Comparison of ENCODE assay signal across 21 cellular contexts in genomic region chr22:17400305-17400704, GRCh38. TPM values are rescaled to one million over a fixed set of nuclear protein-coding genes. Genes with fewer than 3 reads are reported as not detected.
A peak's percentile ranks its signal among the peaks of the same experiment; 100 is the strongest.
DNase-seq lines count a peak whose midpoint lies in the region; ATAC-seq and TF ChIP-seq lines count a peak whose summit lies in the region.
"Had no signal": no experiment of that assay in that cellular context is flagged by ENCODE, and none has a peak within 500 bp of the region (broad histone marks: within the 10 kb centered on the region; RNA-seq: fewer than 3 reads in every experiment).

No MANE protein-coding gene starts in this region.

- intact Hi-C loops in heart right ventricle (cut with DNase I) = no loop called here
- intact Hi-C loops in transverse colon (cut with DNase I; ENCODE audit: low total_unique reads) = no loop called here

- TF ChIP-seq CTCF in cardiac muscle cell (IDR thresholded peaks at IDR 0.05; ENCODE audit: low read depth, low read length) = no peak
- TF ChIP-seq CTCF in heart right ventricle (IDR thresholded peaks at IDR 0.05) = no peak
- TF ChIP-seq CTCF in brain (conservative IDR thresholded peaks at IDR 0.05) = no peak
- no peak for TF ChIP-seq CTCF in transverse colon (IDR thresholded peaks at IDR 0.05)

- H3K36me3 ChIP-seq in cardiac muscle cell = no peaks in the 10 kb centered on the region
- no peaks in the 10 kb centered on the region for H3K36me3 ChIP-seq in heart right ventricle
- no peaks in the 10 kb centered on the region for H3K36me3 ChIP-seq in transverse colon
- H3K36me3 ChIP-seq: SJCRH30 had no signal

- no peak overlapping the region for H3K4me3 ChIP-seq in cardiac muscle cell
- H3K4me3 ChIP-seq in heart right ventricle = no peak overlapping the region
- H3K4me3 ChIP-seq in transverse colon = no peak overlapping the region
- H3K4me3 ChIP-seq: A549, SJCRH30 had no signal

- TF ChIP-seq POLR2A in transverse colon (IDR thresholded peaks at IDR 0.05) = no peak

- H3K4me1 Mint-ChIP-seq in brain = peaks cover 49% of the 10 kb centered on the region

- ATAC-seq in heart right ventricle = no peak
- ATAC-seq: A549, HepG2, PC-3 had no signal

- peaks cover 12% of the 10 kb centered on the region for H3K36me3 Mint-ChIP-seq in brain

- peaks cover 10% of the 10 kb centered on the region for H3K4me1 ChIP-seq in cardiac muscle cell (ENCODE audit: low read depth)
- H3K4me1 ChIP-seq in heart right ventricle = peaks cover 0 to 9% (median 5%) of the 10 kb centered on the region in 9 donors
- no peaks in the 10 kb centered on the region for H3K4me1 ChIP-seq in transverse colon
- H3K4me1 ChIP-seq: A549, SJCRH30 had no signal

- H3K27me3 ChIP-seq in cardiac muscle cell (no peaks in the 10 kb centered on the region), heart right ventricle (no peaks in the 10 kb centered on the region), transverse colon (no peaks in the 10 kb centered on the region)
- H3K27me3 ChIP-seq: SJCRH30 had no signal

- no peak for TF ChIP-seq EP300 in transverse colon (IDR thresholded peaks at IDR 0.05; ENCODE audit: low read depth)

- peak overlapping the region in 3 of 5 experiments; percentile 29 to 78 (median 37) for H3K27ac Mint-ChIP-seq in brain

- no peak overlapping the region for H3K4me3 Mint-ChIP-seq in brain

- no peaks in the 10 kb centered on the region for H3K9me3 ChIP-seq in cardiac muscle cell (ENCODE audit: low read depth)
- H3K9me3 ChIP-seq in heart right ventricle = no peaks in the 10 kb centered on the region
- no peaks in the 10 kb centered on the region for H3K9me3 ChIP-seq in transverse colon
- H3K9me3 ChIP-seq: A549, SJCRH30 had no signal

- no peaks in the 10 kb centered on the region for H3K27me3 Mint-ChIP-seq in brain

- 81 to 86% methylated on average over 3 of the region's 3 CpGs for WGBS in heart right ventricle, 2 donors
- 71 to 81% methylated on average over 2 to 3 of the region's 3 CpGs for WGBS in transverse colon (ENCODE audit: low coverage in 1 of 2), 2 donors

- H3K9me3 Mint-ChIP-seq in brain = peaks cover 0 to 6% (median 3%) of the 10 kb centered on the region in 5 experiments

- in situ Hi-C loops in transverse colon (cut with MboI; ENCODE audit: low pct_ligation_motif_present in 1 of 4, low pct_unique_long_range_greater_than_20kb in 1 of 4, low sequenced_read_pairs in 3 of 4) = no loop called here

- peak in 1 of 2 donors; percentile 30 for DNase-seq in cardiac muscle cell (ENCODE audit: low read depth in 1 of 2, low spot score in 1 of 2)
- no peak for DNase-seq in heart right ventricle
- peak; percentile 29 for DNase-seq in iris pigment epithelial cell (ENCODE audit: low read depth)
- no peak for DNase-seq in GDM1 (lab: John Stamatoyannopoulos, UW)
- no peak for DNase-seq in NCI-H82 treated with DMSO at 0.1 percent for 48 hours (lab: John Stamatoyannopoulos, UW; ENCODE audit: unreplicated experiment)
- DNase-seq in activated CD4-positive, alpha-beta T cell treated with anti-CD3 and anti-CD28 coated beads, Interleukin-2, amount 50 U/mL, for 4 hours = no peak
- DNase-seq in transverse colon = no peak
- DNase-seq: C1 segment of cervical spinal cord, DMS 273 treated with DMSO at 0.1 percent for 48 hours, MM.1S, NCI-H1092 treated with DMSO at 0.1 percent for 48 hours, NCI-H1694 treated with DMSO at 0.1 percent for 48 hours, NCI-H2171, NCI-H446, NCI-H748 treated with DMSO at 0.1 percent for 48 hours, PC-3, SJCRH30 had no signal

- H3K27ac ChIP-seq in cardiac muscle cell (peak overlapping the region; percentile 40), heart right ventricle (no peak overlapping the region), transverse colon (no peak overlapping the region)
- H3K27ac ChIP-seq: A549, RWPE1, SJCRH30 had no signal

RNA-seq across cellular contexts. Expression of gene CECR2, which starts 31.0 kb away (rescaled TPM):
- total RNA-seq in cardiac muscle cell (17.3 and 32.3 TPM in 2 replicates), heart right ventricle (1 to 10 TPM; 5.2 to 9.1 (median 6.5) TPM), transverse colon (under 1 TPM in 3 of 4 donors, not detected in 1; 0.14 to 0.64 (median 0.60) TPM)
- polyA plus RNA-seq in cardiac muscle cell (4.6 and 9.7 TPM in 2 replicates), heart right ventricle (1 to 10 TPM; 1.1 to 6.4 TPM), brain (ENCODE audit: insufficient read depth, low read depth, low replicate concordance) (6.8 TPM)
- total RNA-seq: HepG2, PC-3 had no signal
- polyA plus RNA-seq: HepG2 had no signal
